8 cellular contexts compared by ENCODE assay signal in genomic region chr3:71389911-71390573, GRCh38.
DNase-seq lines count a peak whose midpoint lies in the region; ATAC-seq and TF ChIP-seq lines count a peak whose summit lies in the region.

No MANE protein-coding gene starts in this region.

- no peak overlapping the region for H2AFZ ChIP-seq in fibroblast of lung (ENCODE audit: low read length)
- H2AFZ ChIP-seq in neural progenitor cell (replicated peaks), result peak overlapping the region; percentile 73

- POLR2A ChIA-PET in activated B cell treated with CpG ODN at 0.5 μM for 24 hours (lab: Charles Lee), result interaction anchor here (0.6 to 6.4 kb wide), 22 partner anchors 13 to 325 kb away, joined by 3 to 72 read pairs (median 7); partner anchors contain the start of gene FOXP1

- ATAC-seq in activated B cell treated with CpG ODN at 0.5 μM for 24 hours (ENCODE audit: low read depth) (peak; percentile 6), HG03571 (IDR thresholded peaks at IDR 0.05; ENCODE audit: unreplicated experiment) (no peak)

- intact Hi-C loops in activated B cell treated with CpG ODN at 0.5 μM for 24 hours (cut with micrococcal nuclease), result loop anchor here (1.0 to 10.0 kb wide), 3 partner anchors 13 to 324 kb away; no protein-coding TSS in a partner anchor

- no peaks in the 10 kb centered on the region for H3K27me3 ChIP-seq in fibroblast of lung (ENCODE audit: control insufficient read depth, insufficient read depth, low read length)
- H3K27me3 ChIP-seq in neural progenitor cell, result no peaks in the 10 kb centered on the region

- H3K36me3 ChIP-seq in fibroblast of lung (ENCODE audit: control insufficient read depth, insufficient read depth, low read length) (no peaks in the 10 kb centered on the region), neural progenitor cell (no peaks in the 10 kb centered on the region)

- H3K4me3 ChIP-seq in fibroblast of lung (replicated peaks in 1 of 4; ENCODE audit: control extremely low read depth in 1 of 4, insufficient read depth in 1 of 4, low read depth in 3 of 4, low read length in 4 of 4), result peak overlapping the region in 1 of 4 experiments; percentile 19
- H3K4me3 ChIP-seq in neural progenitor cell, result no peak overlapping the region

- H3K27ac ChIP-seq in fibroblast of lung (ENCODE audit: insufficient read depth, low read length) (no peak overlapping the region), neural progenitor cell (no peak overlapping the region)

- peak; percentile 13 to 50 (median 24) for DNase-seq in stimulated activated naive CD4-positive, alpha-beta T cell (lab: John Stamatoyannopoulos, UW)
- no peak for DNase-seq in stimulated activated naive CD4-positive, alpha-beta T cell treated with Interleukin-2 at 50 U/mL for 16 hours (lab: John Stamatoyannopoulos, UW)
- no peak for DNase-seq in activated B cell treated with CpG ODN at 0.5 μM for 24 hours
- DNase-seq in fibroblast of lung (ENCODE audit: low read depth in 2 of 2), result peak; percentile 87 to 91
- peak; percentile 17 for DNase-seq in neural progenitor cell (ENCODE audit: low spot score)
- DNase-seq in NCI-H2171 treated with DMSO at 0.1 percent for 48 hours (lab: John Stamatoyannopoulos, UW), result no peak
- no peak for DNase-seq in activated CD4-positive, CD25-positive, alpha-beta regulatory T cell treated with anti-CD3 and anti-CD28 coated beads, Interleukin-2, amount 50 U/mL, for 72 hours

- H3K9me3 Mint-ChIP-seq in activated B cell treated with CpG ODN at 0.5 μM for 24 hours, result peaks cover 3% of the 10 kb centered on the region
- H3K9me3 Mint-ChIP-seq in neural progenitor cell, result no peaks in the 10 kb centered on the region

- H3K4me2 ChIP-seq in fibroblast of lung (ENCODE audit: extremely low read depth, insufficient read depth, low read length) (peak overlapping the region; percentile 75), neural progenitor cell (peak overlapping the region; percentile 62)

- H3K4me3 Mint-ChIP-seq in activated B cell treated with CpG ODN at 0.5 μM for 24 hours (peak overlapping the region; percentile 73), neural progenitor cell (no peak overlapping the region)

- H3K9ac ChIP-seq in fibroblast of lung (ENCODE audit: insufficient read depth, low read length), result no peak overlapping the region
- no peak overlapping the region for H3K9ac ChIP-seq in neural progenitor cell

- H3K27ac Mint-ChIP-seq in activated B cell treated with CpG ODN at 0.5 μM for 24 hours (peak overlapping the region; percentile 99), neural progenitor cell (no peak overlapping the region)

- no peaks in the 10 kb centered on the region for H4K20me1 ChIP-seq in fibroblast of lung (ENCODE audit: control insufficient read depth, extremely low read depth, insufficient read depth, low read length)
- no peaks in the 10 kb centered on the region for H4K20me1 ChIP-seq in neural progenitor cell (ENCODE audit: low read depth)

- H3K36me3 Mint-ChIP-seq in activated B cell treated with CpG ODN at 0.5 μM for 24 hours (ENCODE audit: low read depth), result peaks cover 6% of the 10 kb centered on the region
- peaks cover 2% of the 10 kb centered on the region for H3K36me3 Mint-ChIP-seq in neural progenitor cell

- H3K79me2 ChIP-seq in fibroblast of lung (ENCODE audit: control insufficient read depth, insufficient read depth, low read length), result no peaks in the 10 kb centered on the region
- H3K79me2 ChIP-seq in neural progenitor cell (ENCODE audit: low read depth), result no peaks in the 10 kb centered on the region

- CTCF ChIA-PET in activated B cell treated with CpG ODN at 0.5 μM for 24 hours (lab: Charles Lee), result interaction anchor here (1.0 to 1.8 kb wide), 3 partner anchors 13 to 84 kb away, joined by 3 to 5 read pairs (median 5); no protein-coding TSS in a partner anchor

- H3F3A ChIP-seq in neural progenitor cell (ENCODE audit: low read depth), result peaks cover 8% of the 10 kb centered on the region

- H3K9me3 ChIP-seq in fibroblast of lung (ENCODE audit: control insufficient read depth, insufficient read depth, low read depth, low read length) (no peaks in the 10 kb centered on the region), neural progenitor cell (ENCODE audit: low read depth) (no peaks in the 10 kb centered on the region)

- no peak for TF ChIP-seq CTCF in activated B cell treated with CpG ODN at 0.5 μM for 24 hours (IDR thresholded peaks at IDR 0.05)
- no peak for TF ChIP-seq CTCF in fibroblast of lung (conservative IDR thresholded peaks at IDR 0.05 in 1 of 2, IDR thresholded peaks at IDR 0.05 in 1 of 2; ENCODE audit: low read depth in 1 of 2, low read length in 2 of 2)
- TF ChIP-seq CTCF in neural progenitor cell (IDR thresholded peaks at IDR 0.05), result no peak

- H3K27me3 Mint-ChIP-seq in activated B cell treated with CpG ODN at 0.5 μM for 24 hours, result no peaks in the 10 kb centered on the region
- H3K27me3 Mint-ChIP-seq in neural progenitor cell (ENCODE audit: insufficient read depth, low read depth), result peaks cover 2% of the 10 kb centered on the region

- H3K4me1 Mint-ChIP-seq in activated B cell treated with CpG ODN at 0.5 μM for 24 hours (peaks cover 86% of the 10 kb centered on the region), neural progenitor cell (peaks cover 15% of the 10 kb centered on the region)

- H3K4me1 ChIP-seq in fibroblast of lung (ENCODE audit: control insufficient read depth, extremely low read depth, insufficient read depth, low read length), result peaks cover 6% of the 10 kb centered on the region
- peaks cover 18% of the 10 kb centered on the region for H3K4me1 ChIP-seq in neural progenitor cell

Comparison
In these comparisons a context has a peak if more than half of its experiments do, and no peak if none do; other contexts are left out.
1. DNase-seq: peak in stimulated activated naive CD4-positive, alpha-beta T cell (6 of 6), fibroblast of lung (2 of 2) and neural progenitor cell (single experiment); none in stimulated activated naive CD4-positive, alpha-beta T cell treated with Interleukin-2 at 50 U/mL for 16 hours (single experiment), activated B cell treated with CpG ODN at 0.5 μM for 24 hours (single experiment), NCI-H2171 treated with DMSO at 0.1 percent for 48 hours (single experiment) and activated CD4-positive, CD25-positive, alpha-beta regulatory T cell treated with anti-CD3 and anti-CD28 coated beads, Interleukin-2, amount 50 U/mL, for 72 hours (single experiment).